In the genomic region with DNA sequence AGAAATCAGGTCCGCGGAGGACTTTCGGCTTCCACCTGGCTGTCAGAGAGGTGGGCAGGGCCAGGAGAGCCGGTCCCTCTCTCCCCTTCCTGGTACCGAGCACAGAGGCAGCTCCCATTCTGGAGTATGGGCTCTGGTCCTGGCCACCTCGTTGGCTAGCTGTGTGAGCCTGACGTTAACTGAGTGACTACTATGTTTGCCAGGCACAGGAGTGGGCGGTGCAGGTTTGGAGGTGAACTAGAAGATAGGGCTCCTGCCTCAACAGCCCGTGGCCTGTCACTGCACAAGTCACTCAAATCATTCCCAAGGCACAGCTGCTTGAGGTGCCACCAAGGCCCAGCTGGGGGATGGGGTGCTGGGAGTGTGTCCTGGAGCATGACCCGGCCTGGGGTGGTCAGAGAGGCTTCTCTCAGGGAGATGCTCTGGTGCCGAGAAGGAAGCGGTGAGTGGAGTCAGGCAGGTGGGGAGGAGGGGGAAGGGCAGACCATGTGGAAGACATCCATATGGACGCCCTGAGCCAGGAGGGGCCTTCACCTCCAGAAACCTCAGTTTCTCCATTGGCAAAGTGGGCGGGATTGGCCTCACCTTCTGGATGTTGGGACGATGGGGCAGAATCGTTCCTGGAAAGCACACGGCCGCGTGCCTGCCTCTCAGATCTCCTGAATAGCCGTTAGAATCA, we compare ENCODE assay signal across 15 cellular contexts. TPM values are rescaled to one million over a fixed set of nuclear protein-coding genes. Genes with fewer than 3 reads are reported as not detected.
"Had no signal": no experiment of that assay in that cellular context is flagged by ENCODE, and none has a peak within 500 bp of the region (broad histone marks: within the 10 kb centered on the region; RNA-seq: fewer than 3 reads in every experiment).

No MANE protein-coding gene starts in this region.

- H3K27me3 ChIP-seq: heart left ventricle, pancreas, right lobe of liver, stomach, tibial artery had no signal

- H3K4me3 ChIP-seq: heart left ventricle, left ventricle myocardium inferior, pancreas, right lobe of liver, smooth muscle cell, stomach, tibial artery had no signal

- H3K4me2 ChIP-seq: smooth muscle cell had no signal

- FAIRE-seq: frontal cortex, pancreas had no signal

- H3K27ac ChIP-seq: left ventricle myocardium inferior, pancreas, right lobe of liver had no signal

- DNase-seq: activated CD4-positive, CD25-positive, alpha-beta regulatory T cell treated with anti-CD3 and anti-CD28 coated beads, Interleukin-2, amount 50 U/mL, for 72 hours; activated gamma-delta T cell; left ventricle myocardium inferior; naive B cell; right lobe of liver; stimulated activated CD4-positive, alpha-beta T cell treated with anti-CD3 and anti-CD28 coated beads, Interleukin-4, amount 100 ng/mL, for 1 hour; stomach; T-helper 1 cell; T-helper 9 cell had no signal

- H3K4me1 ChIP-seq: heart left ventricle, left ventricle myocardium inferior, pancreas, right lobe of liver had no signal

- H3K9me3 ChIP-seq: heart left ventricle, left ventricle myocardium inferior, pancreas, right lobe of liver, stomach, tibial artery had no signal

- H3K36me3 ChIP-seq: heart left ventricle, left ventricle myocardium inferior, pancreas, right lobe of liver, stomach, tibial artery had no signal

RNA-seq across cellular contexts. Expression of gene HMCN2, which starts 53.9 kb away (rescaled TPM):
- total RNA-seq: activated CD8-positive, alpha-beta memory T cell treated with anti-CD3 and anti-CD28 coated beads for 36 hours had no signal
- polyA plus RNA-seq: smooth muscle cell had no signal
